In the genomic region with DNA sequence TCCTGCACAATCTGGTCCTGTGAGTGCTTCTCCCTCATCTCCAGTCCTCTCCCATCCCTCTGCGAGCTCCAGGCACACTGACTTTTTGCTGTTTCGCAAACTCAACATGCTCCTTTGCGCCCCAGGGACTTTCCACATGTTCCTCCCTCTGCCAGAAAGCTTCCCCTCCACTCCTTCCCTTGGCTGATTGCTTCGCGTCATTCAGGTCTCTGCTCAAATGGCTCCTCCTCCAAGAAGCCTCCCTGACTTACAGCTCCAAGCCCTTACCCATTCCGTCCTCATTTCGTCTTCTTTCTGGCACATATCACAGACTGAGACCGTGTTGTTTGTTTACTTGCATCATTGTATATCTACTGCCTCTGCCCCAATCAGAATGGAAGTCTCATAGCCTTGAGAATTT, we compare ENCODE assay signal across 22 cellular contexts.
"Had no signal": no experiment of that assay in that cellular context is flagged by ENCODE, and none has a peak within 500 bp of the region (broad histone marks: within the 10 kb centered on the region; RNA-seq: fewer than 3 reads in every experiment).

No MANE protein-coding gene starts in this region.

- H3K27me3 ChIP-seq: foreskin keratinocyte, hepatocyte, neutrophil, right atrium auricular region, uterus had no signal

- H3K9me3 Mint-ChIP-seq: endodermal cell, nephron progenitor cell, type B pancreatic cell had no signal

- ATAC-seq: foreskin keratinocyte, left cardiac atrium, left ventricle myocardium superior had no signal

- DNase-seq: effector CD4-positive, alpha-beta T cell; endodermal cell; erythroblast; foreskin keratinocyte; head of caudate nucleus; kidney; left cardiac atrium; left ventricle myocardium superior; mesenchymal stem cell; midbrain; nephron progenitor cell; small intestine; stimulated activated CD4-positive, alpha-beta T cell treated with anti-CD3 and anti-CD28 coated beads, Interleukin-12 subunit alpha, Interleukin-12 subunit beta, amount 100 ng/mL, for 4 hours; stimulated activated CD4-positive, alpha-beta T cell treated with anti-CD3 and anti-CD28 coated beads, Interleukin-2, amount 100 ng/mL, for 48 hours; stimulated activated naive CD4-positive, alpha-beta T cell treated with Interleukin-2 at 50 U/mL for 16 hours; uterus had no signal

- H3K79me2 ChIP-seq: hepatocyte had no signal

- H3K27ac Mint-ChIP-seq: endodermal cell, type B pancreatic cell had no signal

- H2AFZ ChIP-seq: hepatocyte had no signal

- H3K4me3 Mint-ChIP-seq: endodermal cell, nephron progenitor cell, type B pancreatic cell had no signal

- H3K36me3 ChIP-seq: neutrophil, right atrium auricular region, uterus had no signal

- H3K27ac ChIP-seq: coronary artery, foreskin keratinocyte, hepatocyte, neutrophil, right atrium auricular region, uterus had no signal

- H3K4me1 ChIP-seq: foreskin keratinocyte, right atrium auricular region, uterus had no signal

- H3K36me3 Mint-ChIP-seq: type B pancreatic cell had no signal

- H3K4me3 ChIP-seq: coronary artery, hepatocyte, lung, right atrium auricular region, uterus had no signal

- H3K9me3 ChIP-seq: neutrophil, right atrium auricular region, uterus had no signal

- H3K4me1 Mint-ChIP-seq: endodermal cell had no signal

- H3K4me2 ChIP-seq: hepatocyte had no signal
